8 cellular contexts compared by ENCODE assay signal in the genomic region with DNA sequence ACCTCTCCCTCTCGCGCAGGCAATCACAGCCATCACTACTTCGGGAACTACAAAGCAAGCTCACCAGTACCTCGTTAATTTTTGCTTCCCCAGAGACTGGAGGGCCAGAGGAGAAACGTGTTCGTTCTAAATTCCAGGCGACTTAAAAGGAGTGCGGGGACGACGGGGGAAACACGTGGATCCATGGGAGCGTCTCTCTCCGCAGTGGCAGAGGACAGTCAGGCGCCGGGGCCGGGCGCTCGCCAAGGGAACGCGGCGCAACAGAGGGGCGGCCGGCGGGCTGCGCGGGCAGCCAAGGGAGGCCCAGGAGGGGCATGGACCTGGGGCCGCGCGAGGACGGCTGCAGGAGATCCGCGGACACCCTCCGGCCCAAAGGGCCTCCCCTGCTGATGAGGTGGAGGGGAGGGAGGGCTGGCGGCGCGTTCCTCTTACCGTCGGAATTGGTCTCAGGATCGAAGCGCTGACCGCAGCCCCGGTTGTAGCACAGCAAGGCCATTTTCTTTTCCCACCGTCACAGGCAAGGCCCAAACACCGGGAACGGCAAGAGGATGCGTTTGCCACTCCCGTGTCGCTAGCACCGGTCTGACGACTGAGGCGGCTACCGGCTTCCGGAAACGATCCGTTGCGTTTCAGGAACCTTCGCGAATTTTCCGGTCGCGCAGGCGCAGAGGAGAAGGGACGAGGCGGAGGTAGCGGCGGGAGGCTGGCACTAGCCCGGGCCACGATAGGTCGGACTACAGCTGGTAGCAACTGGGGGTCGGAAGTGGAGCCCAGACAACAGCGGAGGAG. TPM values are rescaled to one million over a fixed set of nuclear protein-coding genes. Genes with fewer than 3 reads are reported as not detected.
A peak's percentile ranks its signal among the peaks of the same experiment; 100 is the strongest.
DNase-seq lines count a peak whose midpoint lies in the region; ATAC-seq and TF ChIP-seq lines count a peak whose summit lies in the region.

A gene (minus strand): TSS at position 591 of the 789 bp plus-strand sequence. CDS start 95 bp downstream, at position 496.

- DNase-seq in NCI-H187 (lab: John Stamatoyannopoulos, UW), result peak; percentile 73 to 77
- DNase-seq in T-helper 17 cell, result peak; percentile 84 to 85 (median 85)
- DNase-seq in amygdala (lab: John Stamatoyannopoulos, UW), result peak; percentile 56 to 98 (median 89)
- peak; percentile 90 for DNase-seq in right atrium auricular region (ENCODE audit: low spot score)
- peak; percentile 88 for DNase-seq in prostate gland (ENCODE audit: low spot score)

- peak within 1 kb of the TSS; percentile 98 for H3K4me3 Mint-ChIP-seq in T-helper 17 cell

- H3K27ac ChIP-seq in right atrium auricular region, result peak within 1 kb of the TSS; percentile 97 to 98
- H3K27ac ChIP-seq in prostate gland, result peak within 1 kb of the TSS; percentile 93 to 96
- peak within 1 kb of the TSS; percentile 86 for H3K27ac ChIP-seq in urinary bladder (ENCODE audit: low read depth)

- TF ChIP-seq CTCF in right atrium auricular region (IDR thresholded peaks at IDR 0.05) (no peak), prostate gland (IDR thresholded peaks at IDR 0.05) (no peak)

- H3K27ac Mint-ChIP-seq in T-helper 17 cell, result peak within 1 kb of the TSS; percentile 93

- intact Hi-C loops in prostate gland (cut with DNase I), result no loop called here

- H3K27me3 ChIP-seq in right atrium auricular region (no peaks in the 10 kb centered on the region), prostate gland (replicated peaks; ENCODE audit: insufficient read depth) (no peaks in the 10 kb centered on the region)

- WGBS in prostate gland, result under 1% methylated on average over 71 of the region's 71 CpGs
- WGBS in urinary bladder, result under 1% methylated on average over 71 of the region's 71 CpGs

- peak; percentile 97 for TF ChIP-seq POLR2A in prostate gland (IDR thresholded peaks at IDR 0.05)

- peaks cover 37% of the 10 kb centered on the region for H3K4me1 Mint-ChIP-seq in T-helper 17 cell

- H3K36me3 ChIP-seq in right atrium auricular region (no peaks in the 10 kb centered on the region), prostate gland (no peaks in the 10 kb centered on the region), urinary bladder (ENCODE audit: insufficient read depth) (no peaks in the 10 kb centered on the region)

- ATAC-seq in GM18498 (IDR thresholded peaks at IDR 0.05; ENCODE audit: unreplicated experiment) (peak; percentile 97), HG02870 (IDR thresholded peaks at IDR 0.05; ENCODE audit: unreplicated experiment) (peak; percentile 85), T-helper 17 cell (peak; percentile 88)

- H3K4me1 ChIP-seq in right atrium auricular region, result peaks cover 0 to 31% of the 10 kb centered on the region in 2 donors
- no peaks in the 10 kb centered on the region for H3K4me1 ChIP-seq in prostate gland (replicated peaks)
- peaks cover 3% of the 10 kb centered on the region for H3K4me1 ChIP-seq in urinary bladder (ENCODE audit: insufficient read depth)

- H3K9me3 ChIP-seq in T-helper 17 cell (ENCODE audit: control insufficient read depth, low read length, poor library complexity, severe bottlenecking), result no peaks in the 10 kb centered on the region
- no peaks in the 10 kb centered on the region for H3K9me3 ChIP-seq in right atrium auricular region
- H3K9me3 ChIP-seq in prostate gland, result no peaks in the 10 kb centered on the region

- H3K4me3 ChIP-seq in right atrium auricular region (peak within 1 kb of the TSS; percentile 70 to 94), prostate gland (peak within 1 kb of the TSS; percentile 67 to 95), urinary bladder (ENCODE audit: low read depth, low read length) (peak within 1 kb of the TSS; percentile 95)

- no peaks in the 10 kb centered on the region for H3K27me3 Mint-ChIP-seq in T-helper 17 cell

- peaks cover 7% of the 10 kb centered on the region for H3K36me3 Mint-ChIP-seq in T-helper 17 cell (ENCODE audit: low read depth)

RNA-seq across cellular contexts. Expression of the gene that starts here (rescaled TPM):
- total RNA-seq in T-helper 17 cell, result 10 to 100 TPM; 92.4 to 96.0 TPM
- total RNA-seq in right atrium auricular region, result 10 to 100 TPM; 40.4 to 49.2 TPM
- total RNA-seq in prostate gland, result 10 to 100 TPM; 32.0 to 45.8 TPM
- total RNA-seq in urinary bladder, result 50.1 TPM
- polyA plus RNA-seq in urinary bladder, result 24.0 TPM

Comparison
In these comparisons a context has a peak if more than half of its experiments do, and no peak if none do; other contexts are left out.
1. Peak in every context shown above with its lines: DNase-seq, ATAC-seq, H3K4me3 ChIP-seq and H3K27ac ChIP-seq.